Comparison of ENCODE assay signal across 9 cellular contexts in the genomic region with DNA sequence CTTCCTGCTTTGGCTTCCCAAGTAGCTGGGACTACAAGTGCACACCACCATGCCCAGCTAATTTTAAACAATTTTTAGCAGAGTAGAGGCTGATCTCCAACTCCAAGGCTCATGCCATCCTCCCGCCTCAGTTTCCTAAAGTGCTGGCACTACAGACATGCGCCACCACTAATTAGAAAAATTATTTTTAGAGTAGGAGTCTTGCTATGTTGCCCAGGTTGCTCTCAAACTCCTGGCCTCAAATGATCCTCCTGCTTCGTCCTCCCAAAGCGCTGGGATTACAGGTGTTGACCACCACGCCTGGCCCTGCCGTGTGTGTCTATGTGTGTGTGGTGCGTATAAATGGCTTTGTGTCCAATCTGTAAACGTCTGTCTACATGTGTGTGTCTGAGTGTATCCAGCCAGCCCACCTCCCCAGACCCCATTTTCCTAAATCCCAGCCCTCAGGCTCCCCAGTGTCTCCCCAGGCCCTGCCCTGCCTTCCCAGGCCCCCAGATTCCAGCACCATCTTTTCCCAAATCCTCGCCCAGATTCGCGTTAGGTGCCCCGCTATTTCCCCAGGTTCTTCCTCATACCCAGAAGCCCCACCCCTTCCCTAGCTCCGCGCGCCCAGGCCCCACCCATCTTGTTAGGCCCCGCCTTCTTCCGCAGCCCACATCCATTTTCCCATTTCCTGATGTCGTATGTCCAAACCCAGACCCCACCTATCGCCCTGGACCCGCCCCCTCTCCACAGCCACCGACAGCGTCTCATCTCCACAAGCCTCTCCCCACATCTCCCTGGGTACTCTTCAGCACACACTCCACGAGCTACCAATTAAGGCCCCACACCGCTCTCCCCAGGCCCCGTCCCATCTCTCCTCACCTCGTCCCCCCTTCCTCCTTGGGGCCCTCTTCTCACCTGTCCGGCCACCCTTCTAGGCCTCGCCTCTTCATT. TPM values are rescaled to one million over a fixed set of nuclear protein-coding genes. Genes with fewer than 3 reads are reported as not detected.
DNase-seq lines count a peak whose midpoint lies in the region; ATAC-seq and TF ChIP-seq lines count a peak whose summit lies in the region.
"Had no signal": no experiment of that assay in that cellular context is flagged by ENCODE, and none has a peak within 500 bp of the region (broad histone marks: within the 10 kb centered on the region; RNA-seq: fewer than 3 reads in every experiment).

No MANE protein-coding gene starts in this region.

- no peaks in the 10 kb centered on the region for H3K9me3 ChIP-seq in Caco-2
- peaks cover 0 to 4% (median 0%) of the 10 kb centered on the region in 3 experiments for H3K9me3 ChIP-seq in naive thymus-derived CD4-positive, alpha-beta T cell (ENCODE audit: control insufficient read depth in 2 of 3, low read length in 3 of 3)
- no peaks in the 10 kb centered on the region for H3K9me3 ChIP-seq in right atrium auricular region

- DNase-seq in Caco-2 (peak in 1 of 2 experiments; percentile 57), NCI-H1417 treated with DMSO at 0.1 percent for 48 hours (lab: John Stamatoyannopoulos, UW) (peak; percentile 91), NCI-H524 (lab: John Stamatoyannopoulos, UW) (no peak), NCI-H510A (lab: John Stamatoyannopoulos, UW) (no peak), right atrium auricular region (ENCODE audit: low spot score) (no peak), activated gamma-delta T cell (lab: John Stamatoyannopoulos, UW) (no peak)
- peak; percentile 35 for DNase-seq in activated naive CD8-positive, alpha-beta T cell treated with anti-CD3 and anti-CD28 coated beads for 36 hours
- peak in 1 of 9 donors; percentile 54 for DNase-seq in naive thymus-derived CD4-positive, alpha-beta T cell
- DNase-seq: tibial artery had no signal

- no peak overlapping the region for H3K27ac ChIP-seq in naive thymus-derived CD4-positive, alpha-beta T cell (ENCODE audit: low read depth, low read length)
- H3K27ac ChIP-seq in right atrium auricular region: no peak overlapping the region
- H3K27ac ChIP-seq: tibial artery had no signal

- no peak for ATAC-seq in naive thymus-derived CD4-positive, alpha-beta T cell

- CTCF ChIA-PET in Caco-2 (lab: Charles Lee): interaction anchor here (1.0 kb wide), 1 partner anchor 10 kb away, joined by 5 read pairs; no protein-coding TSS in a partner anchor
- CTCF ChIA-PET in naive thymus-derived CD4-positive, alpha-beta T cell (lab: Charles Lee): interaction anchor here (0.7 to 2.4 kb wide), 2 partner anchors 18 to 349 kb away, joined by 4 to 5 read pairs; no protein-coding TSS in a partner anchor

- no peak for TF ChIP-seq CTCF in Caco-2 (IDR thresholded peaks at IDR 0.05; ENCODE audit: insufficient read depth in 1 of 2, low read depth in 1 of 2, low read length in 1 of 2, severe bottlenecking in 1 of 2, unreplicated experiment in 1 of 2)
- no peak for TF ChIP-seq CTCF in right atrium auricular region (IDR thresholded peaks at IDR 0.05)

- H3K27me3 Mint-ChIP-seq in Caco-2 (ENCODE audit: insufficient read depth, unreplicated experiment): peaks cover 23% of the 10 kb centered on the region
- H3K27me3 Mint-ChIP-seq in activated naive CD8-positive, alpha-beta T cell treated with anti-CD3 and anti-CD28 coated beads for 36 hours: peaks cover 70% of the 10 kb centered on the region
- H3K27me3 Mint-ChIP-seq in naive thymus-derived CD4-positive, alpha-beta T cell: peaks cover 29 to 75% (median 59%) of the 10 kb centered on the region in 5 donors

- H3K36me3 ChIP-seq in Caco-2 (ENCODE audit: control insufficient read depth, insufficient read depth, low read length) (no peaks in the 10 kb centered on the region), right atrium auricular region (no peaks in the 10 kb centered on the region)
- H3K36me3 ChIP-seq in naive thymus-derived CD4-positive, alpha-beta T cell (ENCODE audit: control insufficient read depth in 2 of 3, insufficient read depth in 3 of 3, low read length in 3 of 3): no peaks in the 10 kb centered on the region
- H3K36me3 ChIP-seq: tibial artery had no signal

- peak overlapping the region; percentile 49 for H3K4me3 Mint-ChIP-seq in Caco-2 (ENCODE audit: unreplicated experiment)
- peak overlapping the region; percentile 52 for H3K4me3 Mint-ChIP-seq in activated naive CD8-positive, alpha-beta T cell treated with anti-CD3 and anti-CD28 coated beads for 36 hours
- peak overlapping the region; percentile 63 to 82 (median 80) for H3K4me3 Mint-ChIP-seq in naive thymus-derived CD4-positive, alpha-beta T cell

- intact Hi-C loops in Caco-2 (cut with micrococcal nuclease; ENCODE audit: unreplicated experiment): no loop called here
- intact Hi-C loops in naive thymus-derived CD4-positive, alpha-beta T cell (cut with micrococcal nuclease): loop anchor here (1.0 to 2.0 kb wide), 3 partner anchors 37 to 68 kb away; partner anchors contain the start of genes KPTN (in 2 of the 2) and NAPA (in 1 of the 2)

- no TSS peak for BruUV-seq in Caco-2 (replicated peaks; lab: Mats Ljungman, UMichigan)

- no peaks in the 10 kb centered on the region for H3K4me1 ChIP-seq in Caco-2
- H3K4me1 ChIP-seq in naive thymus-derived CD4-positive, alpha-beta T cell (ENCODE audit: control insufficient read depth in 2 of 2, insufficient read depth in 2 of 2, low read length in 2 of 2): peaks cover 26 to 33% of the 10 kb centered on the region in 2 donors
- peaks cover 0 to 24% of the 10 kb centered on the region in 2 donors for H3K4me1 ChIP-seq in right atrium auricular region

- no peak overlapping the region for H3K27ac Mint-ChIP-seq in Caco-2 (ENCODE audit: unreplicated experiment)
- no peak overlapping the region for H3K27ac Mint-ChIP-seq in activated naive CD8-positive, alpha-beta T cell treated with anti-CD3 and anti-CD28 coated beads for 36 hours
- peak overlapping the region in 4 of 9 donors; percentile 29 to 63 (median 44) for H3K27ac Mint-ChIP-seq in naive thymus-derived CD4-positive, alpha-beta T cell

- POLR2A ChIA-PET in Caco-2 (lab: Charles Lee): no interaction called here
- POLR2A ChIA-PET in naive thymus-derived CD4-positive, alpha-beta T cell (lab: Charles Lee): interaction anchor here (0.5 to 1.7 kb wide), 4 partner anchors 23 to 76 kb away, joined by 3 to 6 read pairs (median 3); partner anchors contain the start of gene KPTN

- H3K27me3 ChIP-seq in Caco-2 (replicated peaks; ENCODE audit: control insufficient read depth, insufficient read depth, low read length) (no peaks in the 10 kb centered on the region), right atrium auricular region (peaks cover 27 to 43% of the 10 kb centered on the region in 2 donors)
- peaks cover 3 to 5% of the 10 kb centered on the region in 2 donors for H3K27me3 ChIP-seq in naive thymus-derived CD4-positive, alpha-beta T cell (ENCODE audit: control insufficient read depth in 2 of 2, insufficient read depth in 2 of 2, low read length in 2 of 2)

- no peaks in the 10 kb centered on the region for H3K9me3 Mint-ChIP-seq in Caco-2 (ENCODE audit: unreplicated experiment)
- peaks cover 5% of the 10 kb centered on the region for H3K9me3 Mint-ChIP-seq in activated naive CD8-positive, alpha-beta T cell treated with anti-CD3 and anti-CD28 coated beads for 36 hours
- peaks cover 0 to 5% (median 0%) of the 10 kb centered on the region in 11 donors for H3K9me3 Mint-ChIP-seq in naive thymus-derived CD4-positive, alpha-beta T cell

- H3K4me1 Mint-ChIP-seq in Caco-2 (ENCODE audit: low read depth, unreplicated experiment): peaks cover 15% of the 10 kb centered on the region
- peaks cover 27% of the 10 kb centered on the region for H3K4me1 Mint-ChIP-seq in activated naive CD8-positive, alpha-beta T cell treated with anti-CD3 and anti-CD28 coated beads for 36 hours
- H3K4me1 Mint-ChIP-seq in naive thymus-derived CD4-positive, alpha-beta T cell: peaks cover 44 to 57% (median 46%) of the 10 kb centered on the region in 7 donors

- no peak overlapping the region for H3K4me3 ChIP-seq in Caco-2 (ENCODE audit: low read depth, low read length)
- H3K4me3 ChIP-seq in naive thymus-derived CD4-positive, alpha-beta T cell (ENCODE audit: low read length): peak overlapping the region; percentile 22
- H3K4me3 ChIP-seq in right atrium auricular region: peak overlapping the region in 1 of 2 donors; percentile 17

- no peaks in the 10 kb centered on the region for H3K36me3 Mint-ChIP-seq in Caco-2 (ENCODE audit: insufficient read depth, unreplicated experiment)
- H3K36me3 Mint-ChIP-seq in activated naive CD8-positive, alpha-beta T cell treated with anti-CD3 and anti-CD28 coated beads for 36 hours: peaks cover 2% of the 10 kb centered on the region
- no peaks in the 10 kb centered on the region for H3K36me3 Mint-ChIP-seq in naive thymus-derived CD4-positive, alpha-beta T cell

RNA-seq across cellular contexts. Expression of gene SLC8A2, which starts 24.9 kb away (rescaled TPM):
- total RNA-seq in Caco-2 (2022) (1.2 and 1.3 TPM in 2 replicates), right atrium auricular region (under 1 TPM; 0.28 to 0.37 TPM)
- total RNA-seq in activated naive CD8-positive, alpha-beta T cell treated with anti-CD3 and anti-CD28 coated beads for 36 hours: under 1 TPM; 0.37 to 0.38 TPM
- under 1 TPM in 3 of 5 experiments, not detected in 2; 0.05 to 0.19 (median 0.19) TPM for total RNA-seq in naive thymus-derived CD4-positive, alpha-beta T cell
- not detected for polyA plus RNA-seq in naive thymus-derived CD4-positive, alpha-beta T cell

RNA-seq across cellular contexts. Expression of gene MEIS3, which starts 27.5 kb away (rescaled TPM):
- 16.2 and 16.8 TPM in 2 replicates for total RNA-seq in Caco-2 (2022)
- total RNA-seq in activated naive CD8-positive, alpha-beta T cell treated with anti-CD3 and anti-CD28 coated beads for 36 hours: not detected
- under 1 TPM in 1 of 5 experiments, not detected in 4; 0.17 TPM for total RNA-seq in naive thymus-derived CD4-positive, alpha-beta T cell
- not detected for polyA plus RNA-seq in naive thymus-derived CD4-positive, alpha-beta T cell
- 1 to 10 TPM; 6.3 to 9.2 TPM for total RNA-seq in right atrium auricular region

RNA-seq across cellular contexts. Expression of gene KPTN, which starts 37.2 kb away (rescaled TPM):
- total RNA-seq in Caco-2 (2022): 19.7 and 20.6 TPM in 2 replicates
- 10 to 100 TPM; 12.4 to 13.4 TPM for total RNA-seq in activated naive CD8-positive, alpha-beta T cell treated with anti-CD3 and anti-CD28 coated beads for 36 hours
- 1 to 10 TPM; 5.1 to 9.2 (median 6.7) TPM for total RNA-seq in naive thymus-derived CD4-positive, alpha-beta T cell
- 1 to 10 TPM; 4.4 to 8.1 TPM for polyA plus RNA-seq in naive thymus-derived CD4-positive, alpha-beta T cell
- 1 to 10 TPM; 2.8 to 2.9 TPM for total RNA-seq in right atrium auricular region

Comparison
In these comparisons a context has a peak if more than half of its experiments do, and no peak if none do; other contexts are left out.
1. DNase-seq: peak in NCI-H1417 treated with DMSO at 0.1 percent for 48 hours (single experiment) and activated naive CD8-positive, alpha-beta T cell treated with anti-CD3 and anti-CD28 coated beads for 36 hours (single experiment); none in NCI-H524 (0 of 2), NCI-H510A (single experiment), right atrium auricular region (single experiment) and activated gamma-delta T cell (single experiment).
2. RNA of gene MEIS3, which starts 27.5 kb away (total RNA-seq): 16.2 to 16.8 TPM in Caco-2 and 6.3 to 9.2 TPM in right atrium auricular region; not detected in activated naive CD8-positive, alpha-beta T cell treated with anti-CD3 and anti-CD28 coated beads for 36 hours and 0.17 TPM in naive thymus-derived CD4-positive, alpha-beta T cell; every median in the first group is over 4 times any median in the second.
3. Peak in every context shown above with its lines, with median percentiles within 50 percentile points of each other: H3K4me3 Mint-ChIP-seq.